8 cellular contexts compared by ENCODE assay signal in genomic region chr4:10456270-10457254, GRCh38. TPM values are rescaled to one million over a fixed set of nuclear protein-coding genes. Genes with fewer than 3 reads are reported as not detected.
DNase-seq lines count a peak whose midpoint lies in the region; ATAC-seq and TF ChIP-seq lines count a peak whose summit lies in the region.

No MANE protein-coding gene starts in this region.

- H3K4me3 ChIP-seq in fibroblast of villous mesenchyme (ENCODE audit: low read depth, low read length) (peak overlapping the region; percentile 65), aorta (ENCODE audit: low read length in 2 of 2) (peak overlapping the region; percentile 72 to 79)

- H3K27me3 ChIP-seq in aorta (ENCODE audit: control insufficient read depth in 1 of 2, insufficient read depth in 2 of 2, low read length in 1 of 2): no peaks in the 10 kb centered on the region

- peak overlapping the region; percentile 79 for H3K27ac Mint-ChIP-seq in osteocyte (ENCODE audit: unreplicated experiment)

- H3K4me3 Mint-ChIP-seq in osteocyte (ENCODE audit: unreplicated experiment): peak overlapping the region; percentile 82

- no peaks in the 10 kb centered on the region for H3K27me3 Mint-ChIP-seq in osteocyte (ENCODE audit: unreplicated experiment)

- no peak overlapping the region for H3K27ac ChIP-seq in aorta (ENCODE audit: low read depth in 1 of 2, low read length in 2 of 2)

- peaks cover 24% of the 10 kb centered on the region for H3K4me1 Mint-ChIP-seq in osteocyte (ENCODE audit: unreplicated experiment)

- H3K9me3 ChIP-seq in aorta (ENCODE audit: control insufficient read depth, low read length): peaks cover 9% of the 10 kb centered on the region

- no peak for TF ChIP-seq CTCF in fibroblast of villous mesenchyme (IDR thresholded peaks at IDR 0.05; ENCODE audit: insufficient read depth, low read depth, low read length)
- no peak for TF ChIP-seq CTCF in osteocyte (IDR thresholded peaks at IDR 0.05)

- no peaks in the 10 kb centered on the region for H3K4me1 ChIP-seq in aorta (ENCODE audit: control insufficient read depth in 1 of 2, insufficient read depth in 2 of 2, low read length in 2 of 2)

- H3K9me3 Mint-ChIP-seq in osteocyte (ENCODE audit: unreplicated experiment): peaks cover 28% of the 10 kb centered on the region

- WGBS in aorta, 2 donors: 8 to 9% methylated on average over 94 to 106 of the region's 106 CpGs

- DNase-seq in DMS 273 (lab: John Stamatoyannopoulos, UW; ENCODE audit: unreplicated experiment) (peak; percentile 63), DMS 273 treated with DMSO at 0.1 percent for 48 hours (lab: John Stamatoyannopoulos, UW) (no peak), NOMO-1 treated with DMSO at 0.1 percent for 48 hours (lab: John Stamatoyannopoulos, UW; ENCODE audit: unreplicated experiment) (peak; percentile 20), fibroblast of villous mesenchyme (ENCODE audit: low read depth) (peak; percentile 65), osteocyte (ENCODE audit: extremely low spot score, unreplicated experiment) (peak; percentile 86), aorta (peak; percentile 73 to 83)
- DNase-seq in activated T-helper 9 cell treated with anti-CD3 and anti-CD28 coated beads, Interleukin-2, amount 50 U/mL, for 16 hours (ENCODE audit: low read depth): peak; percentile 45

- ATAC-seq in HG02852 (IDR thresholded peaks at IDR 0.05; ENCODE audit: unreplicated experiment) (peak; percentile 66), aorta (ENCODE audit: low FRiP score) (peak; percentile 17)

- H3K36me3 ChIP-seq in aorta (ENCODE audit: control insufficient read depth in 1 of 2, insufficient read depth in 2 of 2, low read length in 1 of 2): peaks cover 3 to 10% of the 10 kb centered on the region in 2 donors

- H3K36me3 Mint-ChIP-seq in osteocyte (ENCODE audit: unreplicated experiment): peaks cover 42% of the 10 kb centered on the region

- intact Hi-C loops in aorta (cut with DNase I): no loop called here

RNA-seq across cellular contexts. Expression of gene ZNF518B, which starts 0.7 kb away (rescaled TPM):
- total RNA-seq in fibroblast of villous mesenchyme (30.3 and 44.0 TPM in 2 replicates), osteocyte (37.3 and 39.5 TPM in 2 replicates), aorta (10 to 100 TPM; 16.8 to 20.2 TPM)
- polyA plus RNA-seq in aorta: 1 to 10 TPM; 4.8 to 5.0 TPM
